Comparison of ENCODE assay signal across 1 cellular context in genomic region chr18:77366725-77367641, GRCh38.
TF ChIP-seq lines count a peak whose summit lies in the region.

No MANE protein-coding gene starts in this region.

TF ChIP-seq in HepG2, 621 proteins besides CTCF, POLR2A, EP300 and RAD21 (continued from another document and continues in another):
- peak; percentile 72 for TF ChIP-seq TFE3 (CRISPR knock-in tag; IDR thresholded peaks at IDR 0.05)
- 0 out of 2 replicates have a peak, but pooled peaks have one; percentile 28 for TF ChIP-seq SMAD3 (CRISPR knock-in tag; IDR thresholded peaks at IDR 0.05)
- TF ChIP-seq ZSCAN29 (CRISPR knock-in tag; conservative IDR thresholded peaks at IDR 0.05): no peak
- TF ChIP-seq MYPOP (CRISPR knock-in tag; IDR thresholded peaks at IDR 0.05): no peak
- TF ChIP-seq, protein P1, sequence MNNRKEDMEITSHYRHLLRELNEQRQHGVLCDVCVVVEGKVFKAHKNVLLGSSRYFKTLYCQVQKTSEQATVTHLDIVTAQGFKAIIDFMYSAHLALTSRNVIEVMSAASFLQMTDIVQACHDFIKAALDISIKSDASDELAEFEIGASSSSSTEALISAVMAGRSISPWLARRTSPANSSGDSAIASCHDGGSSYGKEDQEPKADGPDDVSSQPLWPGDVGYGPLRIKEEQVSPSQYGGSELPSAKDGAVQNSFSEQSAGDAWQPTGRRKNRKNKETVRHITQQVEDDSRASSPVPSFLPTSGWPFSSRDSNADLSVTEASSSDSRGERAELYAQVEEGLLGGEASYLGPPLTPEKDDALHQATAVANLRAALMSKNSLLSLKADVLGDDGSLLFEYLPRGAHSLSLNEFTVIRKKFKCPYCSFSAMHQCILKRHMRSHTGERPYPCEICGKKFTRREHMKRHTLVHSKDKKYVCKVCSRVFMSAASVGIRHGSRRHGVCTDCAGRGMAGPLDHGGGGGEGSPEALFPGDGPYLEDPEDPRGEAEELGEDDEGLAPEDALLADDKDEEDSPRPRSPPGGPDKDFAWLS (CRISPR knock-in tag; IDR thresholded peaks at IDR 0.05; ENCODE audit: borderline replicate concordance): no peak
- peak; percentile 21; the same call in 1 of the 2 replicates for TF ChIP-seq ZFP91 (CRISPR knock-in tag; IDR thresholded peaks at IDR 0.05; ENCODE audit: borderline replicate concordance)
- TF ChIP-seq ZNF616 (CRISPR knock-in tag; IDR thresholded peaks at IDR 0.05; ENCODE audit: low read depth): 0 out of 2 replicates have a peak, but pooled peaks have one; percentile 61
- no peak for TF ChIP-seq SMAD1 (CRISPR knock-in tag; IDR thresholded peaks at IDR 0.05; ENCODE audit: borderline replicate concordance, low read depth)
- peak; percentile 67 for TF ChIP-seq HNF4A (CRISPR knock-in tag; IDR thresholded peaks at IDR 0.05)
- peak; percentile 65; the same call in 1 of the 2 replicates for TF ChIP-seq ZNF609 (CRISPR knock-in tag; IDR thresholded peaks at IDR 0.05; ENCODE audit: borderline replicate concordance)
- no peak for TF ChIP-seq ATAD3A (CRISPR knock-in tag; IDR thresholded peaks at IDR 0.05)
- TF ChIP-seq, protein P2, sequence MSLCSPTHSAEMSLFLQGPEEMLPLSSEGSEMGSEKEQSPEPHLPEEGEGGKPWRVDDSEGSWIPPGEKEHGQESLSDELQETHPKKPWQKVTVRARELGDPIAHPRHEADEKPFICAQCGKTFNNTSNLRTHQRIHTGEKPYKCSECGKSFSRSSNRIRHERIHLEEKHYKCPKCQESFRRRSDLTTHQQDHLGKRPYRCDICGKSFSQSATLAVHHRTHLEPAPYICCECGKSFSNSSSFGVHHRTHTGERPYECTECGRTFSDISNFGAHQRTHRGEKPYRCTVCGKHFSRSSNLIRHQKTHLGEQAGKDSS (CRISPR knock-in tag; IDR thresholded peaks at IDR 0.05; ENCODE audit: borderline replicate concordance, low read depth): no peak
- TF ChIP-seq HNRNPL (IDR thresholded peaks at IDR 0.05; ENCODE audit: low read depth, low read length): no peak
- TF ChIP-seq HBP1 (CRISPR knock-in tag; IDR thresholded peaks at IDR 0.05; ENCODE audit: low read depth): no peak
- no peak for TF ChIP-seq MLLT10 (CRISPR knock-in tag; IDR thresholded peaks at IDR 0.05)
- 0 out of 2 replicates have a peak, but pooled peaks have one; percentile 9 for TF ChIP-seq ZNF652 (CRISPR knock-in tag; IDR thresholded peaks at IDR 0.05; ENCODE audit: borderline replicate concordance, low read depth)
- 0 out of 2 replicates have a peak, but pooled peaks have one; percentile 59 for TF ChIP-seq ZNF354B (CRISPR knock-in tag; IDR thresholded peaks at IDR 0.05)
- no peak for TF ChIP-seq ZNF34 (CRISPR knock-in tag; IDR thresholded peaks at IDR 0.05; ENCODE audit: borderline replicate concordance)
- TF ChIP-seq, protein P3, sequence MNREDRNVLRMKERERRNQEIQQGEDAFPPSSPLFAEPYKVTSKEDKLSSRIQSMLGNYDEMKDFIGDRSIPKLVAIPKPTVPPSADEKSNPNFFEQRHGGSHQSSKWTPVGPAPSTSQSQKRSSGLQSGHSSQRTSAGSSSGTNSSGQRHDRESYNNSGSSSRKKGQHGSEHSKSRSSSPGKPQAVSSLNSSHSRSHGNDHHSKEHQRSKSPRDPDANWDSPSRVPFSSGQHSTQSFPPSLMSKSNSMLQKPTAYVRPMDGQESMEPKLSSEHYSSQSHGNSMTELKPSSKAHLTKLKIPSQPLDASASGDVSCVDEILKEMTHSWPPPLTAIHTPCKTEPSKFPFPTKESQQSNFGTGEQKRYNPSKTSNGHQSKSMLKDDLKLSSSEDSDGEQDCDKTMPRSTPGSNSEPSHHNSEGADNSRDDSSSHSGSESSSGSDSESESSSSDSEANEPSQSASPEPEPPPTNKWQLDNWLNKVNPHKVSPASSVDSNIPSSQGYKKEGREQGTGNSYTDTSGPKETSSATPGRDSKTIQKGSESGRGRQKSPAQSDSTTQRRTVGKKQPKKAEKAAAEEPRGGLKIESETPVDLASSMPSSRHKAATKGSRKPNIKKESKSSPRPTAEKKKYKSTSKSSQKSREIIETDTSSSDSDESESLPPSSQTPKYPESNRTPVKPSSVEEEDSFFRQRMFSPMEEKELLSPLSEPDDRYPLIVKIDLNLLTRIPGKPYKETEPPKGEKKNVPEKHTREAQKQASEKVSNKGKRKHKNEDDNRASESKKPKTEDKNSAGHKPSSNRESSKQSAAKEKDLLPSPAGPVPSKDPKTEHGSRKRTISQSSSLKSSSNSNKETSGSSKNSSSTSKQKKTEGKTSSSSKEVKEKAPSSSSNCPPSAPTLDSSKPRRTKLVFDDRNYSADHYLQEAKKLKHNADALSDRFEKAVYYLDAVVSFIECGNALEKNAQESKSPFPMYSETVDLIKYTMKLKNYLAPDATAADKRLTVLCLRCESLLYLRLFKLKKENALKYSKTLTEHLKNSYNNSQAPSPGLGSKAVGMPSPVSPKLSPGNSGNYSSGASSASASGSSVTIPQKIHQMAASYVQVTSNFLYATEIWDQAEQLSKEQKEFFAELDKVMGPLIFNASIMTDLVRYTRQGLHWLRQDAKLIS (CRISPR knock-in tag; IDR thresholded peaks at IDR 0.05): no peak
- no peak; the same call in 1 of the 2 replicates for TF ChIP-seq REPIN1 (CRISPR knock-in tag; IDR thresholded peaks at IDR 0.05; ENCODE audit: borderline replicate concordance, low read depth)
- TF ChIP-seq ZNF580 (CRISPR knock-in tag; IDR thresholded peaks at IDR 0.05; ENCODE audit: borderline replicate concordance, low read depth): no peak; the same call in 1 of the 2 replicates
- TF ChIP-seq ZZZ3 (CRISPR knock-in tag; IDR thresholded peaks at IDR 0.05; ENCODE audit: borderline replicate concordance): no peak
- peak; percentile 78; the same call in 1 of the 2 replicates for TF ChIP-seq HMG20A (CRISPR knock-in tag; IDR thresholded peaks at IDR 0.05; ENCODE audit: borderline replicate concordance)
- TF ChIP-seq, protein P4, sequence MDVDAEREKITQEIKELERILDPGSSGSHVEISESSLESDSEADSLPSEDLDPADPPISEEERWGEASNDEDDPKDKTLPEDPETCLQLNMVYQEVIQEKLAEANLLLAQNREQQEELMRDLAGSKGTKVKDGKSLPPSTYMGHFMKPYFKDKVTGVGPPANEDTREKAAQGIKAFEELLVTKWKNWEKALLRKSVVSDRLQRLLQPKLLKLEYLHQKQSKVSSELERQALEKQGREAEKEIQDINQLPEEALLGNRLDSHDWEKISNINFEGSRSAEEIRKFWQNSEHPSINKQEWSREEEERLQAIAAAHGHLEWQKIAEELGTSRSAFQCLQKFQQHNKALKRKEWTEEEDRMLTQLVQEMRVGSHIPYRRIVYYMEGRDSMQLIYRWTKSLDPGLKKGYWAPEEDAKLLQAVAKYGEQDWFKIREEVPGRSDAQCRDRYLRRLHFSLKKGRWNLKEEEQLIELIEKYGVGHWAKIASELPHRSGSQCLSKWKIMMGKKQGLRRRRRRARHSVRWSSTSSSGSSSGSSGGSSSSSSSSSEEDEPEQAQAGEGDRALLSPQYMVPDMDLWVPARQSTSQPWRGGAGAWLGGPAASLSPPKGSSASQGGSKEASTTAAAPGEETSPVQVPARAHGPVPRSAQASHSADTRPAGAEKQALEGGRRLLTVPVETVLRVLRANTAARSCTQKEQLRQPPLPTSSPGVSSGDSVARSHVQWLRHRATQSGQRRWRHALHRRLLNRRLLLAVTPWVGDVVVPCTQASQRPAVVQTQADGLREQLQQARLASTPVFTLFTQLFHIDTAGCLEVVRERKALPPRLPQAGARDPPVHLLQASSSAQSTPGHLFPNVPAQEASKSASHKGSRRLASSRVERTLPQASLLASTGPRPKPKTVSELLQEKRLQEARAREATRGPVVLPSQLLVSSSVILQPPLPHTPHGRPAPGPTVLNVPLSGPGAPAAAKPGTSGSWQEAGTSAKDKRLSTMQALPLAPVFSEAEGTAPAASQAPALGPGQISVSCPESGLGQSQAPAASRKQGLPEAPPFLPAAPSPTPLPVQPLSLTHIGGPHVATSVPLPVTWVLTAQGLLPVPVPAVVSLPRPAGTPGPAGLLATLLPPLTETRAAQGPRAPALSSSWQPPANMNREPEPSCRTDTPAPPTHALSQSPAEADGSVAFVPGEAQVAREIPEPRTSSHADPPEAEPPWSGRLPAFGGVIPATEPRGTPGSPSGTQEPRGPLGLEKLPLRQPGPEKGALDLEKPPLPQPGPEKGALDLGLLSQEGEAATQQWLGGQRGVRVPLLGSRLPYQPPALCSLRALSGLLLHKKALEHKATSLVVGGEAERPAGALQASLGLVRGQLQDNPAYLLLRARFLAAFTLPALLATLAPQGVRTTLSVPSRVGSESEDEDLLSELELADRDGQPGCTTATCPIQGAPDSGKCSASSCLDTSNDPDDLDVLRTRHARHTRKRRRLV (CRISPR knock-in tag; IDR thresholded peaks at IDR 0.05): no peak
- no peak for TF ChIP-seq XBP1 (CRISPR knock-in tag; IDR thresholded peaks at IDR 0.05)
- no peak for TF ChIP-seq KDM3A (CRISPR knock-in tag; IDR thresholded peaks at IDR 0.05; ENCODE audit: low read depth)
- no peak; the same call in 1 of the 2 replicates for TF ChIP-seq POGZ (CRISPR knock-in tag; IDR thresholded peaks at IDR 0.05)
- TF ChIP-seq HNRNPH1 (optimal IDR thresholded peaks at IDR 0.05; ENCODE audit: low read depth, low read length): no peak
- TF ChIP-seq KLF9 (CRISPR knock-in tag; IDR thresholded peaks at IDR 0.05; ENCODE audit: low read depth): no peak
